Comparison of ENCODE assay signal across 21 cellular contexts in genomic region chr11:130076774-130077481, GRCh38. TPM values are rescaled to one million over a fixed set of nuclear protein-coding genes. Genes with fewer than 3 reads are reported as not detected.
DNase-seq lines count a peak whose midpoint lies in the region; TF ChIP-seq lines count a peak whose summit lies in the region.
"Had no signal": no experiment of that assay in that cellular context is flagged by ENCODE, and none has a peak within 500 bp of the region (broad histone marks: within the 10 kb centered on the region; RNA-seq: fewer than 3 reads in every experiment).

No MANE protein-coding gene starts in this region.

- H3K9me3 Mint-ChIP-seq in endodermal cell (no peaks in the 10 kb centered on the region), neural progenitor cell (peaks cover 15% of the 10 kb centered on the region)
- H3K9me3 Mint-ChIP-seq: activated B cell treated with CpG ODN at 0.5 μM for 24 hours; activated T-helper 17 cell treated with anti-CD3 and anti-CD28 coated beads, Interleukin-2, amount 50 U/mL, for 72 hours; CD4-positive, CD25-positive, alpha-beta regulatory T cell; IgD-negative memory B cell; natural killer cell; stimulated activated naive CD8-positive, alpha-beta T cell treated with anti-CD3 and anti-CD28 coated beads, Interleukin-15, Interleukin-2, amounts not matched to agents 100 ng/mL and 50 ng/mL, for 24 hours had no signal

- H3K23ac ChIP-seq in neuronal stem cell (ENCODE audit: low read depth, low read length, poor library complexity) = no peak overlapping the region

- H3K9me3 ChIP-seq in endodermal cell (ENCODE audit: control insufficient read depth, low read length) (no peaks in the 10 kb centered on the region), neural progenitor cell (ENCODE audit: low read depth) (no peaks in the 10 kb centered on the region), neuronal stem cell (replicated peaks in 1 of 2; ENCODE audit: control insufficient read depth in 2 of 2, insufficient read depth in 1 of 2, low read depth in 1 of 2, low read length in 2 of 2) (no peaks in the 10 kb centered on the region)
- H3K9me3 ChIP-seq: MG63 had no signal

- WGBS in endodermal cell (ENCODE audit: insufficient coverage in 1 of 2, insufficient read length in 1 of 2), 2 experiments = 57 to 90% methylated on average over 2 to 4 of the region's 4 CpGs
- no CpG with 5 or more reads among the region's 4 CpGs for WGBS in neuronal stem cell (ENCODE audit: extremely low coverage in 2 of 2, insufficient read length in 2 of 2, insufficient replicate concordance in 1 of 2), 2 donors

- no peak overlapping the region for H4K91ac ChIP-seq in neuronal stem cell (ENCODE audit: low read depth, low read length, poor library complexity)

- peak overlapping the region; percentile 91 for H3K27ac Mint-ChIP-seq in endodermal cell
- no peak overlapping the region for H3K27ac Mint-ChIP-seq in neural progenitor cell
- H3K27ac Mint-ChIP-seq: activated B cell treated with CpG ODN at 0.5 μM for 24 hours; activated naive CD8-positive, alpha-beta T cell; activated T-helper 17 cell treated with anti-CD3 and anti-CD28 coated beads, Interleukin-2, amount 50 U/mL, for 72 hours; CD4-positive, CD25-positive, alpha-beta regulatory T cell; stimulated activated naive CD8-positive, alpha-beta T cell treated with anti-CD3 and anti-CD28 coated beads, Interleukin-15, Interleukin-2, amounts not matched to agents 100 ng/mL and 50 ng/mL, for 24 hours had no signal

- DNase-seq in H7 (peak; percentile 37), OCI-M1 (lab: John Stamatoyannopoulos, UW) (peak; percentile 67), endodermal cell (peak; percentile 71), neural progenitor cell (ENCODE audit: low spot score) (peak; percentile 24), iPS-NIHi11 (ENCODE audit: low spot score) (no peak), dorsolateral prefrontal cortex (no peak), neuronal stem cell (ENCODE audit: low spot score) (no peak)
- DNase-seq: activated B cell treated with CpG ODN at 0.5 μM for 24 hours; activated CD4-positive, alpha-beta T cell treated with anti-CD3 and anti-CD28 coated beads, Interleukin-2, amount 50 U/mL, for 48 hours; activated CD8-positive, alpha-beta memory T cell treated with anti-CD3 and anti-CD28 coated beads, Interleukin-2, amount 50 U/mL, for 4 hours; CD4-positive, CD25-positive, alpha-beta regulatory T cell; MG63; natural killer cell; NCI-H1417 treated with DMSO at 0.1 percent for 48 hours; NCI-H2171; NCI-H524 treated with DMSO at 0.1 percent for 48 hours; RPMI8226 had no signal

- TF ChIP-seq CTCF in endodermal cell (conservative IDR thresholded peaks at IDR 0.05) = no peak
- no peak for TF ChIP-seq CTCF in neural progenitor cell (IDR thresholded peaks at IDR 0.05)
- TF ChIP-seq CTCF in dorsolateral prefrontal cortex (IDR thresholded peaks at IDR 0.05 in 54 of 56, conservative IDR thresholded peaks at IDR 0.05 in 2 of 56; ENCODE audit: low read depth in 1 of 56, partially characterized antibody in 56 of 56) = no peak

- H3K4me1 ChIP-seq in endodermal cell (ENCODE audit: control insufficient read depth, insufficient read depth, low read length) (peaks cover 4% of the 10 kb centered on the region), neural progenitor cell (peaks cover 21% of the 10 kb centered on the region), neuronal stem cell (ENCODE audit: control insufficient read depth in 2 of 2, insufficient read depth in 1 of 2, low read depth in 1 of 2, low read length in 2 of 2) (peaks cover 3 to 7% of the 10 kb centered on the region in 2 donors)

- H3K27me3 Mint-ChIP-seq in endodermal cell (ENCODE audit: insufficient read depth) = no peaks in the 10 kb centered on the region
- no peaks in the 10 kb centered on the region for H3K27me3 Mint-ChIP-seq in neural progenitor cell (ENCODE audit: insufficient read depth, low read depth)
- H3K27me3 Mint-ChIP-seq: activated B cell treated with CpG ODN at 0.5 μM for 24 hours; activated T-helper 17 cell treated with anti-CD3 and anti-CD28 coated beads, Interleukin-2, amount 50 U/mL, for 72 hours; CD4-positive, CD25-positive, alpha-beta regulatory T cell; stimulated activated naive CD8-positive, alpha-beta T cell treated with anti-CD3 and anti-CD28 coated beads, Interleukin-15, Interleukin-2, amounts not matched to agents 100 ng/mL and 50 ng/mL, for 24 hours had no signal

- no peak overlapping the region for H2BK120ac ChIP-seq in neuronal stem cell (ENCODE audit: low read depth, low read length)

- H2BK15ac ChIP-seq in neuronal stem cell (ENCODE audit: low read length) = no peak overlapping the region

- peak overlapping the region; percentile 6 for H3K4me3 Mint-ChIP-seq in endodermal cell
- H3K4me3 Mint-ChIP-seq in neural progenitor cell = no peak overlapping the region
- H3K4me3 Mint-ChIP-seq: activated B cell treated with CpG ODN at 0.5 μM for 24 hours; activated naive CD8-positive, alpha-beta T cell; activated T-helper 17 cell treated with anti-CD3 and anti-CD28 coated beads, Interleukin-2, amount 50 U/mL, for 72 hours; CD4-positive, CD25-positive, alpha-beta regulatory T cell; IgD-negative memory B cell; stimulated activated naive CD8-positive, alpha-beta T cell treated with anti-CD3 and anti-CD28 coated beads, Interleukin-15, Interleukin-2, amounts not matched to agents 100 ng/mL and 50 ng/mL, for 24 hours had no signal

- H3K4me3 ChIP-seq in H7 (ENCODE audit: insufficient read depth, low read depth, low read length) (no peak overlapping the region), endodermal cell (ENCODE audit: low read length) (peak overlapping the region; percentile 75), neural progenitor cell (no peak overlapping the region), dorsolateral prefrontal cortex (no peak overlapping the region), neuronal stem cell (ENCODE audit: low read length in 2 of 2) (no peak overlapping the region)
- H3K4me3 ChIP-seq: MG63 had no signal

- intact Hi-C loops in dorsolateral prefrontal cortex (cut with DNase I) = loop anchor here in 1 of 2 donors (10.0 kb wide), 1 partner anchor 308 kb away; no protein-coding TSS in a partner anchor

- H3K14ac ChIP-seq in neuronal stem cell (ENCODE audit: low read length) = no peak overlapping the region

- no peak overlapping the region for H3K4ac ChIP-seq in neuronal stem cell (ENCODE audit: low read length)

- H3K27ac ChIP-seq in endodermal cell (ENCODE audit: low read depth, low read length) (peak overlapping the region; percentile 49), neural progenitor cell (peak overlapping the region; percentile 1), dorsolateral prefrontal cortex (no peak overlapping the region), neuronal stem cell (replicated peaks; ENCODE audit: low read length) (no peak overlapping the region)

- no peak overlapping the region for H2AK5ac ChIP-seq in neuronal stem cell (ENCODE audit: low read depth, low read length)

- H4K20me1 ChIP-seq in neural progenitor cell (ENCODE audit: low read depth) = peaks cover 75% of the 10 kb centered on the region

- H3K4me2 ChIP-seq in neural progenitor cell (no peak overlapping the region), neuronal stem cell (ENCODE audit: insufficient read depth, low read length, poor library complexity, severe bottlenecking) (no peak overlapping the region)

- peaks cover 7% of the 10 kb centered on the region for H3F3A ChIP-seq in neural progenitor cell (ENCODE audit: low read depth)

- H3K4me1 Mint-ChIP-seq in endodermal cell = peaks cover 46% of the 10 kb centered on the region
- H3K4me1 Mint-ChIP-seq in neural progenitor cell = peaks cover 8% of the 10 kb centered on the region

- H3K36me3 Mint-ChIP-seq in endodermal cell (ENCODE audit: low read depth) = peaks cover 12% of the 10 kb centered on the region
- H3K36me3 Mint-ChIP-seq in neural progenitor cell = peaks cover 43% of the 10 kb centered on the region
- H3K36me3 Mint-ChIP-seq: IgD-negative memory B cell, natural killer cell had no signal

- no peak overlapping the region for H2BK12ac ChIP-seq in neuronal stem cell (ENCODE audit: low read length)

- H3K18ac ChIP-seq in neuronal stem cell (ENCODE audit: low read length) = no peak overlapping the region

- no peak overlapping the region for H2BK5ac ChIP-seq in neuronal stem cell (ENCODE audit: low read length)

- no peaks in the 10 kb centered on the region for H3K27me3 ChIP-seq in H7 (ENCODE audit: control insufficient read depth, insufficient read depth, low read length)
- H3K27me3 ChIP-seq in endodermal cell (ENCODE audit: control insufficient read depth, insufficient read depth, low read length, poor library complexity, severe bottlenecking) = no peaks in the 10 kb centered on the region
- H3K27me3 ChIP-seq in neural progenitor cell = no peaks in the 10 kb centered on the region
- H3K27me3 ChIP-seq in dorsolateral prefrontal cortex = no peaks in the 10 kb centered on the region
- H3K27me3 ChIP-seq in neuronal stem cell (ENCODE audit: control insufficient read depth in 3 of 3, insufficient read depth in 3 of 3, low read depth in 1 of 3, low read length in 3 of 3) = no peaks in the 10 kb centered on the region
- H3K27me3 ChIP-seq: MG63 had no signal

- no peaks in the 10 kb centered on the region for H3K36me3 ChIP-seq in H7 (replicated peaks; ENCODE audit: control insufficient read depth, insufficient read depth, low read length)
- peaks cover 52% of the 10 kb centered on the region for H3K36me3 ChIP-seq in endodermal cell (ENCODE audit: control insufficient read depth, insufficient read depth, low read length)
- no peaks in the 10 kb centered on the region for H3K36me3 ChIP-seq in neural progenitor cell
- peaks cover 0 to 13% of the 10 kb centered on the region in 2 donors for H3K36me3 ChIP-seq in neuronal stem cell (replicated peaks in 1 of 2; ENCODE audit: control insufficient read depth in 2 of 2, insufficient read depth in 2 of 2, low read length in 2 of 2)

- no peak overlapping the region for H2AFZ ChIP-seq in neural progenitor cell (replicated peaks)
- no peak overlapping the region for H2AFZ ChIP-seq in neuronal stem cell (ENCODE audit: low read length)

- peaks cover 2% of the 10 kb centered on the region for H3K79me1 ChIP-seq in neuronal stem cell (ENCODE audit: low read depth, low read length)

- H3K79me2 ChIP-seq in neural progenitor cell (ENCODE audit: low read depth) = peaks cover 100% of the 10 kb centered on the region

- no peak overlapping the region for H4K8ac ChIP-seq in neuronal stem cell (ENCODE audit: low read depth, low read length)

- H3K9ac ChIP-seq in endodermal cell (ENCODE audit: extremely low read depth, low read length, poor library complexity, severe bottlenecking) (peak overlapping the region; percentile 74), neural progenitor cell (no peak overlapping the region), neuronal stem cell (ENCODE audit: low read depth, low read length, poor library complexity) (no peak overlapping the region)

RNA-seq across cellular contexts. Expression of gene APLP2, which starts 7.2 kb away (rescaled TPM):
- total RNA-seq in H7 (2014; rRNA removed; shearing (Covaris generic)) = 252 and 257 TPM in 2 replicates
- total RNA-seq in endodermal cell (100 to 1,000 TPM; 821 to 864 TPM), neural progenitor cell (ENCODE audit: low replicate concordance) (448 and 455 TPM in 2 replicates), dorsolateral prefrontal cortex (100 to 1,000 TPM; 165 to 404 (median 324) TPM)
- polyA plus RNA-seq in endodermal cell (2013, experiment 1 of 2) = 422 TPM
- polyA plus RNA-seq in endodermal cell (2013, experiment 2 of 2) = 467 TPM
- 210 TPM for polyA plus RNA-seq in neuronal stem cell (2013, experiment 1 of 2)
- 208 TPM for polyA plus RNA-seq in neuronal stem cell (2013, experiment 2 of 2)

Comparison
In these comparisons a context has a peak if more than half of its experiments do, and no peak if none do; other contexts are left out.
1. DNase-seq: peak in H7 (single experiment), OCI-M1 (single experiment), endodermal cell (single experiment) and neural progenitor cell (single experiment); none in iPS-NIHi11 (single experiment), dorsolateral prefrontal cortex (0 of 10) and neuronal stem cell (single experiment).
2. H3K27ac ChIP-seq: peak in endodermal cell (single experiment) and neural progenitor cell (single experiment); none in dorsolateral prefrontal cortex (0 of 59) and neuronal stem cell (single experiment).